Comparison of ENCODE assay signal across 8 cellular contexts in genomic region chr2:63842149-63843061, GRCh38. TPM values are rescaled to one million over a fixed set of nuclear protein-coding genes. Genes with fewer than 3 reads are reported as not detected.
DNase-seq lines count a peak whose midpoint lies in the region; FAIRE-seq and TF ChIP-seq lines count a peak whose summit lies in the region.

No MANE protein-coding gene starts in this region.

- TF ChIP-seq CTCF in HFFc6 (IDR thresholded peaks at IDR 0.05), result no peak
- TF ChIP-seq CTCF in colonic mucosa (IDR thresholded peaks at IDR 0.05), result no peak
- no peak for TF ChIP-seq CTCF in liver (IDR thresholded peaks at IDR 0.05; ENCODE audit: low read depth, low read length, missing input control)
- no peak for TF ChIP-seq CTCF in GM13977 (IDR thresholded peaks at IDR 0.05; ENCODE audit: extremely low read depth, insufficient read depth, missing control alignments)

- FAIRE-seq in RCC 7860 (lab: Jason Lieb, UNC), result no peak

- H3K9ac ChIP-seq in BLaER1 (peak overlapping the region; percentile 96), colonic mucosa (ENCODE audit: low read depth in 2 of 2, low read length in 2 of 2) (peak overlapping the region; percentile 99), liver (ENCODE audit: low read depth in 1 of 2, low read length in 2 of 2) (peak overlapping the region; percentile 98 to 100)

- H4K20me1 ChIP-seq in BLaER1, result peaks cover 39% of the 10 kb centered on the region

- H3K9me3 ChIP-seq in BLaER1, result no peaks in the 10 kb centered on the region
- H3K9me3 ChIP-seq in colonic mucosa, result no peaks in the 10 kb centered on the region
- H3K9me3 ChIP-seq in liver (ENCODE audit: control insufficient read depth in 4 of 4, low read length in 3 of 4), result no peaks in the 10 kb centered on the region

- intact Hi-C loops in colonic mucosa (cut with DNase I), result no loop called here

- peak overlapping the region; percentile 95 for H3K27ac Mint-ChIP-seq in HFFc6

- H3K27ac ChIP-seq in BLaER1 (peak overlapping the region; percentile 96), colonic mucosa (peak overlapping the region; percentile 99), liver (ENCODE audit: low read depth in 1 of 2, low read length in 2 of 2) (peak overlapping the region; percentile 92 to 99), substantia nigra (ENCODE audit: low read depth, low read length, poor library complexity, severe bottlenecking) (peak overlapping the region; percentile 96)

- H3K4me2 ChIP-seq in BLaER1, result peak overlapping the region; percentile 89

- H3K36me3 ChIP-seq in BLaER1 (no peaks in the 10 kb centered on the region), colonic mucosa (no peaks in the 10 kb centered on the region), liver (ENCODE audit: control insufficient read depth in 4 of 4, insufficient read depth in 3 of 4, low read depth in 1 of 4, low read length in 3 of 4) (peaks cover 0 to 2% (median 0%) of the 10 kb centered on the region in 4 donors)

- H3K36me3 Mint-ChIP-seq in HFFc6 (ENCODE audit: low read depth), result peaks cover 38% of the 10 kb centered on the region

- 2% methylated on average over 24 of the region's 24 CpGs for WGBS in liver

- H3K4me3 ChIP-seq in BLaER1 (peak overlapping the region; percentile 85), colonic mucosa (peak overlapping the region; percentile 81), liver (ENCODE audit: low read depth in 1 of 3, low read length in 3 of 3) (peak overlapping the region; percentile 64 to 98 (median 92))

- peaks cover 59% of the 10 kb centered on the region for H3K4me1 ChIP-seq in BLaER1
- H3K4me1 ChIP-seq in colonic mucosa, result no peaks in the 10 kb centered on the region
- H3K4me1 ChIP-seq in liver (ENCODE audit: control insufficient read depth in 4 of 4, insufficient read depth in 4 of 4, low read length in 3 of 4), result peaks cover 2 to 23% (median 7%) of the 10 kb centered on the region in 4 donors

- H3K4me1 Mint-ChIP-seq in HFFc6 (ENCODE audit: low read depth), result peaks cover 66% of the 10 kb centered on the region

- DNase-seq in HFFc6 (peak; percentile 52), RCC 7860 (ENCODE audit: low spot score) (peak; percentile 28), colonic mucosa (peak; percentile 74), substantia nigra (lab: John Stamatoyannopoulos, UW) (peak in 14 of 49 donors; percentile 4 to 58 (median 22)), GM13977 (ENCODE audit: low spot score) (no peak), SHP77 treated with DMSO at 0.1 percent for 48 hours (lab: John Stamatoyannopoulos, UW) (no peak)

- TF ChIP-seq RAD21 in liver (IDR thresholded peaks at IDR 0.05), result no peak

- peaks cover 4% of the 10 kb centered on the region for H3K27me3 Mint-ChIP-seq in HFFc6 (ENCODE audit: insufficient read depth)

- H3K27me3 ChIP-seq in BLaER1 (no peaks in the 10 kb centered on the region), colonic mucosa (no peaks in the 10 kb centered on the region), liver (ENCODE audit: control insufficient read depth in 4 of 4, insufficient read depth in 4 of 4, low read length in 3 of 4) (no peaks in the 10 kb centered on the region)

- peaks cover 3% of the 10 kb centered on the region for H3K9me3 Mint-ChIP-seq in HFFc6

- peak overlapping the region; percentile 98 for H3K4me3 Mint-ChIP-seq in HFFc6

- in situ Hi-C loops in GM13977 (cut with MboI; ENCODE audit: low pct_unique_long_range_greater_than_20kb, low sequenced_read_pairs, unreplicated experiment), result no loop called here

TF ChIP-seq in liver, 16 proteins besides CTCF, POLR2A, EP300 and RAD21:
- TF ChIP-seq HNF4A (conservative IDR thresholded peaks at IDR 0.05) (peak in 1 of 2 donors; percentile 15), FOXA1 (IDR thresholded peaks at IDR 0.05) (peak; percentile 6), REST (IDR thresholded peaks at IDR 0.05) (no peak), RXRA (IDR thresholded peaks at IDR 0.05) (peak; percentile 3 to 37), YY1 (IDR thresholded peaks at IDR 0.05) (peak; percentile 82), MAX (IDR thresholded peaks at IDR 0.05) (no peak)

RNA-seq across cellular contexts. Expression of gene UGP2, which starts 0.7 kb away (rescaled TPM):
- 100 to 1,000 TPM; 150 to 199 (median 172) TPM for total RNA-seq in HFFc6 (2021; fragmentation: NEBNext Ultra II Directional; extraction: Animal tissue kit (Norgen Biotek cat#: 25700))
- total RNA-seq in colonic mucosa, result 100 to 1,000 TPM; 314 to 570 TPM
- total RNA-seq in liver, result 100 to 1,000 TPM in 1 of 2 donors, 10 to 100 TPM in 1; 76.2 to 341 TPM
- 100 to 1,000 TPM; 182 to 723 TPM for polyA plus RNA-seq in liver

Comparison
In these comparisons a context has a peak if more than half of its experiments do, and no peak if none do; other contexts are left out.
1. DNase-seq: peak in HFFc6 (single experiment), RCC 7860 (single experiment) and colonic mucosa (single experiment); none in GM13977 (single experiment) and SHP77 treated with DMSO at 0.1 percent for 48 hours (single experiment).
2. Peak in every context shown above with its lines, with median percentiles within 50 percentile points of each other: H3K27ac ChIP-seq, H3K4me3 ChIP-seq and H3K9ac ChIP-seq.